Comparison of ENCODE assay signal across 22 cellular contexts in the genomic region with DNA sequence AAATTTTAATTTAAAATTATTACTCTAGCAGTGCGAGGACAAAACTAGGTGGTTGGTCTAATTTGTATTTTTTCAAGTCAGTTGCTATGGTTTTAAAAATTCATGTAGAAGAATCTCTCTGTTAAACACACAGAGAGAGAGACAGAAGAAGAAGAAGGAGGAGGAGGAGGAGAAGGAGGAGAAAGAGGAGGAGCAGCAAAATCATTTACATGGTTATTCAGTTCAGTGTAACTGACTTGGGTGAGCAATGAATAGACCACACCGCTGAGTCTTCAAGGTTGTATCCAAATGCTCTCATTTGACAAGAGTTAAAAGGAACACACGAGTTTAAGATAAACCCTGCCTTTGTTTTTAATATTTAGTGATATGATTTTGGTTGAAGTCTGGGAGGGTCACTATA.
DNase-seq lines count a peak whose midpoint lies in the region; ATAC-seq and TF ChIP-seq lines count a peak whose summit lies in the region.
"Had no signal": no experiment of that assay in that cellular context is flagged by ENCODE, and none has a peak within 500 bp of the region (broad histone marks: within the 10 kb centered on the region; RNA-seq: fewer than 3 reads in every experiment).

No MANE protein-coding gene starts in this region.

- no peak overlapping the region for H3K9ac ChIP-seq in mammary epithelial cell (ENCODE audit: insufficient read depth, low read length)
- H3K9ac ChIP-seq: BLaER1, SK-N-SH had no signal

- H3K36me3 ChIP-seq in mammary epithelial cell (ENCODE audit: insufficient read depth, low read length) (no peaks in the 10 kb centered on the region), RWPE2 (ENCODE audit: low read depth) (no peaks in the 10 kb centered on the region), left ventricle myocardium inferior (no peaks in the 10 kb centered on the region)
- H3K36me3 ChIP-seq: BLaER1 had no signal

- TF ChIP-seq CTCF in mammary epithelial cell (conservative IDR thresholded peaks at IDR 0.05 in 1 of 2, IDR thresholded peaks at IDR 0.05 in 1 of 2; ENCODE audit: extremely low read depth in 1 of 2, insufficient read depth in 1 of 2, low read depth in 1 of 2, low read length in 2 of 2) (no peak), MCF 10A (IDR thresholded peaks at IDR 0.05; ENCODE audit: unreplicated experiment) (no peak), RWPE2 (IDR thresholded peaks at IDR 0.05; ENCODE audit: poor library complexity, severe bottlenecking) (peak; percentile 11), left ventricle myocardium inferior (IDR thresholded peaks at IDR 0.05; ENCODE audit: borderline replicate concordance) (no peak)

- DNase-seq in mammary epithelial cell, result no peak
- DNase-seq in MCF 10A (ENCODE audit: unreplicated experiment), result no peak
- DNase-seq in RWPE2 (ENCODE audit: low spot score), result no peak
- peak; percentile 56 for DNase-seq in kidney tubule cell (ENCODE audit: low spot score)
- DNase-seq in left ventricle myocardium inferior, result no peak
- no peak for DNase-seq in COLO668 (lab: John Stamatoyannopoulos, UW; ENCODE audit: unreplicated experiment)
- DNase-seq in NCI-H2196 (lab: John Stamatoyannopoulos, UW; ENCODE audit: unreplicated experiment), result no peak
- DNase-seq in cerebellum (ENCODE audit: low spot score), result no peak
- DNase-seq: CD4-positive, alpha-beta memory T cell; DMS79 treated with DMSO at 0.1 percent for 48 hours; GDM1; MV-4-11; NCI-H1694 treated with DMSO at 0.1 percent for 48 hours; NCI-H510A; NCI-H748 treated with DMSO at 0.1 percent for 48 hours; NK-92 treated with Interleukin-12 subunit alpha and Interleukin-12 subunit beta, amount 100 ng/mL, for 24 hours; SHP77; SK-N-SH had no signal

- H3K36me3 Mint-ChIP-seq in MCF 10A (ENCODE audit: insufficient read depth, unreplicated experiment), result no peaks in the 10 kb centered on the region
- H3K36me3 Mint-ChIP-seq: CD4-positive, alpha-beta memory T cell had no signal

- CTCF ChIA-PET in mammary epithelial cell (lab: Charles Lee; ENCODE audit: low non-redundant PET), result interaction anchor here (0.7 to 1.0 kb wide), 3 partner anchors 123 to 224 kb away, joined by 3 to 7 read pairs (median 4); no protein-coding TSS in a partner anchor
- CTCF ChIA-PET in MCF 10A (lab: Yijun Ruan, JAX), result interaction anchor here (1.1 kb wide), 1 partner anchor 226 kb away, joined by 3 read pairs; no protein-coding TSS in a partner anchor

- no peak overlapping the region for H3K27ac Mint-ChIP-seq in MCF 10A (ENCODE audit: low read depth, unreplicated experiment)
- H3K27ac Mint-ChIP-seq: GM23338 had no signal

- no peaks in the 10 kb centered on the region for H3K9me3 ChIP-seq in mammary epithelial cell (replicated peaks; ENCODE audit: insufficient read depth, low read length)
- H3K9me3 ChIP-seq in RWPE2 (ENCODE audit: severe bottlenecking), result no peaks in the 10 kb centered on the region
- no peaks in the 10 kb centered on the region for H3K9me3 ChIP-seq in left ventricle myocardium inferior (replicated peaks)
- H3K9me3 ChIP-seq: BLaER1, SK-N-SH had no signal

- no peaks in the 10 kb centered on the region for H3K9me3 Mint-ChIP-seq in MCF 10A (ENCODE audit: unreplicated experiment)
- H3K9me3 Mint-ChIP-seq: GM23338 had no signal

- H3K4me1 ChIP-seq in mammary epithelial cell (ENCODE audit: insufficient read depth, low read length) (peaks cover 64% of the 10 kb centered on the region), RWPE2 (ENCODE audit: insufficient read depth, poor library complexity, severe bottlenecking) (peaks cover 47% of the 10 kb centered on the region), left ventricle myocardium inferior (peaks cover 94% of the 10 kb centered on the region)
- H3K4me1 ChIP-seq: BLaER1 had no signal

- WGBS in mammary epithelial cell (ENCODE audit: low coverage, missing lambda C conversion rate), result 97% methylated on average over 3 of the region's 3 CpGs

- no TSS peak for BruUV-seq in mammary epithelial cell (replicated peaks; lab: Mats Ljungman, UMichigan)
- BruUV-seq in MCF 10A (replicated peaks; lab: Mats Ljungman, UMichigan), result no TSS peak

- intact Hi-C loops in mammary epithelial cell (cut with micrococcal nuclease), result loop anchor here (2.0 to 5.0 kb wide), 2 partner anchors 54 to 223 kb away; no protein-coding TSS in a partner anchor
- intact Hi-C loops in MCF 10A (cut with micrococcal nuclease), result no loop called here
- intact Hi-C loops in left ventricle myocardium inferior (cut with micrococcal nuclease), result no loop called here

- H3K79me2 ChIP-seq in mammary epithelial cell (ENCODE audit: insufficient read depth, low read length), result peaks cover 28% of the 10 kb centered on the region

- in situ Hi-C loops in mammary epithelial cell (cut with MboI; ENCODE audit: low sequenced_read_pairs in 2 of 2), result no loop called here

- POLR2A ChIA-PET in MCF 10A (lab: Yijun Ruan, JAX), result no interaction called here

- no peak overlapping the region for H3K4me3 Mint-ChIP-seq in MCF 10A (ENCODE audit: unreplicated experiment)
- H3K4me3 Mint-ChIP-seq: CD4-positive, alpha-beta memory T cell; GM23338 had no signal

- peaks cover 10% of the 10 kb centered on the region for H3K4me1 Mint-ChIP-seq in MCF 10A (ENCODE audit: insufficient read depth, unreplicated experiment)
- H3K4me1 Mint-ChIP-seq: CD4-positive, alpha-beta memory T cell had no signal

- H2AFZ ChIP-seq in mammary epithelial cell (ENCODE audit: low read depth, low read length), result no peak overlapping the region
- H2AFZ ChIP-seq: GM23338 had no signal

- ATAC-seq in RWPE2 (ENCODE audit: low read depth), result no peak
- ATAC-seq: GM23338, HCT116 had no signal

- dilution Hi-C loops in mammary epithelial cell (cut with HindIII; ENCODE audit: low sequenced_read_pairs), result no loop called here

- H3K27ac ChIP-seq in mammary epithelial cell (ENCODE audit: insufficient read depth, low read depth, low read length), result peak overlapping the region; percentile 55
- peak overlapping the region; percentile 89 for H3K27ac ChIP-seq in RWPE2 (ENCODE audit: poor library complexity, severe bottlenecking)
- no peak overlapping the region for H3K27ac ChIP-seq in left ventricle myocardium inferior (replicated peaks)
- H3K27ac ChIP-seq: 22Rv1, BLaER1 had no signal

- no peaks in the 10 kb centered on the region for H3K27me3 Mint-ChIP-seq in MCF 10A (ENCODE audit: insufficient read depth, unreplicated experiment)
- H3K27me3 Mint-ChIP-seq: CD4-positive, alpha-beta memory T cell had no signal

- H3K27me3 ChIP-seq in mammary epithelial cell (ENCODE audit: insufficient read depth, low read length) (no peaks in the 10 kb centered on the region), RWPE2 (ENCODE audit: insufficient read depth, poor library complexity, severe bottlenecking) (no peaks in the 10 kb centered on the region), left ventricle myocardium inferior (ENCODE audit: low read depth) (no peaks in the 10 kb centered on the region)
- H3K27me3 ChIP-seq: BLaER1 had no signal

- H3K4me3 ChIP-seq in mammary epithelial cell (replicated peaks in 1 of 3; ENCODE audit: insufficient read depth in 1 of 3, low read depth in 2 of 3, low read length in 3 of 3) (no peak overlapping the region), RWPE2 (ENCODE audit: severe bottlenecking) (no peak overlapping the region), left ventricle myocardium inferior (no peak overlapping the region)
- H3K4me3 ChIP-seq: BLaER1, GM23338 had no signal

- peak overlapping the region; percentile 5 for H3K4me2 ChIP-seq in mammary epithelial cell (ENCODE audit: insufficient read depth, low read depth, low read length)
- H3K4me2 ChIP-seq: BLaER1, GM23338, SK-N-SH had no signal

- H4K20me1 ChIP-seq in mammary epithelial cell (ENCODE audit: insufficient read depth, low read length), result no peaks in the 10 kb centered on the region
- H4K20me1 ChIP-seq: BLaER1 had no signal
